ENCODE assay signal across 31 cellular contexts in the genomic region with DNA sequence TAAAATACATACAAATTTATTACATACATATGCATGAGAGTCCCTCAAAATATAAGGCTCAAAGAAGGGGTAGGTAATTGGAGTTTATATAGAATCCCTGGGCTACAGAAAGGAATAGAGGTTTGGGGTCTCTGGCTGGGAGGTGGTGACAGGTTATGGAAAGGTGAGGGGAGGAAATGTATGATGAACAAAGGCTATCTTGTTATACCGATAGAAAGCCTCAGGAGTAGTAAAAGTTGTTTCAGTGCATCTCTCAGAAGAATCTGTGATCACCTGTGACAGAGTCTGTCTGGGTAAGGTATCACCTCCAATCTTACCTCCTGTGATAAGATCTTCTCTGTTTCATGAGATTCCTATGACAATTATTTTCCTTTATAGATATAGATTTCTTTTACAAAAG.
"Had no signal": no experiment of that assay in that cellular context is flagged by ENCODE, and none has a peak within 500 bp of the region (broad histone marks: within the 10 kb centered on the region; RNA-seq: fewer than 3 reads in every experiment).

No MANE protein-coding gene starts in this region.

- FAIRE-seq: bronchial epithelial cell had no signal

- H3K27ac ChIP-seq: adrenal gland, ascending aorta, body of pancreas, brain microvascular endothelial cell, breast epithelium, cardiac muscle cell had no signal

- H3K36me3 ChIP-seq: adrenal gland, ascending aorta, brain microvascular endothelial cell, breast epithelium, cardiac muscle cell had no signal

- DNase-seq: activated effector memory CD4-positive, alpha-beta T cell treated with anti-CD3 and anti-CD28 coated beads, Interleukin-2, amount 50 U/mL, for 16 hours; activated effector memory CD4-positive, alpha-beta T cell treated with Interleukin-2 at 50 U/mL for 16 hours; activated gamma-delta T cell; activated gamma-delta T cell treated with Interleukin-2 at 50 U/mL for 16 hours; activated naive CD4-positive, alpha-beta T cell; activated naive CD4-positive, alpha-beta T cell treated with anti-CD3 and anti-CD28 coated beads for 36 hours; activated naive CD4-positive, alpha-beta T cell treated with anti-CD3 and anti-CD28 coated beads, Interleukin-2, amount 10 ng/mL, durations not matched to agents 7 days and 5 days; activated naive CD4-positive, alpha-beta T cell treated with anti-CD3 and anti-CD28 coated beads, Interleukin-2, amount 50 U/mL, for 16 hours; activated naive CD4-positive, alpha-beta T cell treated with Interleukin-2 at 50 U/mL for 16 hours; activated naive CD8-positive, alpha-beta T cell treated with anti-CD3 and anti-CD28 coated beads for 36 hours; activated naive CD8-positive, alpha-beta T cell treated with anti-CD3 and anti-CD28 coated beads, Interleukin-2, amount 10 ng/mL, durations not matched to agents 7 days and 5 days; activated naive CD8-positive, alpha-beta T cell treated with anti-CD3 and anti-CD28 coated beads, Interleukin-2, amount 50 U/mL, for 24 hours; activated T-cell treated with anti-CD3 and anti-CD28 coated beads, Interleukin-2, amount 50 U/mL, for 1 hour; activated T-cell treated with anti-CD3 and anti-CD28 coated beads, Interleukin-2, amount 50 U/mL, for 24 hours; activated T-cell treated with anti-CD3 and anti-CD28 coated beads, Interleukin-2, amount 50 U/mL, for 4 hours; activated T-cell treated with anti-CD3 and anti-CD28 coated beads, Interleukin-2, amount 50 U/mL, for 48 hours; activated T-cell treated with anti-CD3 and anti-CD28 coated beads, Interleukin-2, amount 50 U/mL, for 72 hours; adrenal gland; amniotic stem cell; amygdala; anterior cingulate cortex; aorta; body of pancreas; brain microvascular endothelial cell; caudate nucleus; central memory CD4-positive, alpha-beta T cell; cerebellar nuclear complex had no signal

- H3K9me3 ChIP-seq: adrenal gland, ascending aorta, body of pancreas, breast epithelium had no signal

- H3K4me1 ChIP-seq: adrenal gland, ascending aorta, body of pancreas, breast epithelium had no signal

- H3K4me3 ChIP-seq: adrenal gland, ascending aorta, body of pancreas, breast epithelium, cardiac muscle cell had no signal
